8 cellular contexts compared by ENCODE assay signal in genomic region chr5:171387255-171387969, GRCh38. TPM values are rescaled to one million over a fixed set of nuclear protein-coding genes. Genes with fewer than 3 reads are reported as not detected.
DNase-seq lines count a peak whose midpoint lies in the region; ATAC-seq and TF ChIP-seq lines count a peak whose summit lies in the region.

TSS of gene NPM1 (plus strand) at chr5:171387849. CDS start at chr5:171387949, 100 bp downstream.

- H3K4me3 ChIP-seq in AG10803 (ENCODE audit: low read length): peak within 1 kb of the TSS; percentile 67

- no peak for TF ChIP-seq CTCF in AG10803 (conservative IDR thresholded peaks at IDR 0.05; ENCODE audit: low read length)

- ATAC-seq in GM19043 (IDR thresholded peaks at IDR 0.05; ENCODE audit: low read depth, unreplicated experiment) (peak; percentile 77), HG03378 (IDR thresholded peaks at IDR 0.05; ENCODE audit: unreplicated experiment) (peak; percentile 68)

- peak; percentile 97 for DNase-seq in AG10803 (ENCODE audit: low read depth)
- peak; percentile 98 for DNase-seq in NCI-H460 (ENCODE audit: extremely low read depth, low read depth)
- peak; percentile 98 for DNase-seq in activated CD4-positive, CD25-positive, alpha-beta regulatory T cell treated with anti-CD3 and anti-CD28 coated beads, Interleukin-2, amount 50 U/mL, for 72 hours
- DNase-seq in cerebellar nuclear complex (lab: John Stamatoyannopoulos, UW): peak; percentile 63 to 94
- peak; percentile 99 for DNase-seq in islet precursor cell
- peak; percentile 95 to 97 (median 97) for DNase-seq in stimulated activated CD4-positive, alpha-beta T cell treated with anti-CD3 and anti-CD28 coated beads, Interleukin-12 subunit alpha, Interleukin-12 subunit beta, amount 100 ng/mL, for 48 hours (ENCODE audit: low read depth in 2 of 3, low spot score in 1 of 3)

RNA-seq across cellular contexts. Expression of gene NPM1, which starts in this region (rescaled TPM):
- total RNA-seq in NCI-H460 (2014; rRNA removed; shearing (Covaris generic)): 3,204 and 3,332 TPM in 2 replicates
- 1,645 and 1,716 TPM in 2 replicates for polyA plus RNA-seq in NCI-H460 (2014; cell fraction: nucleus; rRNA removed)

Comparison
In these comparisons a context has a peak if more than half of its experiments do, and no peak if none do; other contexts are left out.
1. Peak in every context shown above with its lines: DNase-seq, ATAC-seq and H3K4me3 ChIP-seq.